In genomic region chr17:4189280-4189679, GRCh38 we compare ENCODE assay signal across 22 cellular contexts. TPM values are rescaled to one million over a fixed set of nuclear protein-coding genes. Genes with fewer than 3 reads are reported as not detected.
DNase-seq lines count a peak whose midpoint lies in the region; ATAC-seq, FAIRE-seq and TF ChIP-seq lines count a peak whose summit lies in the region.
"Had no signal": no experiment of that assay in that cellular context is flagged by ENCODE, and none has a peak within 500 bp of the region (broad histone marks: within the 10 kb centered on the region; RNA-seq: fewer than 3 reads in every experiment).

No MANE protein-coding gene starts in this region.

- peaks cover 6% of the 10 kb centered on the region for H3K4me1 ChIP-seq in CD8-positive, alpha-beta T cell (ENCODE audit: insufficient read depth, low read length)
- H3K4me1 ChIP-seq: Caco-2, neural progenitor cell, psoas muscle had no signal

- peaks cover 6% of the 10 kb centered on the region for H3K4me1 Mint-ChIP-seq in CD8-positive, alpha-beta T cell (ENCODE audit: low read depth)
- H3K4me1 Mint-ChIP-seq in T-cell, result peaks cover 6 to 12% (median 9%) of the 10 kb centered on the region in 3 donors
- H3K4me1 Mint-ChIP-seq: neural progenitor cell had no signal

- POLR2A ChIA-PET in CD8-positive, alpha-beta T cell (lab: Charles Lee), result no interaction called here
- POLR2A ChIA-PET in T-cell (lab: Charles Lee), result no interaction called here

- ATAC-seq in CD8-positive, alpha-beta T cell, result no peak
- ATAC-seq in T-cell (replicated peaks in 1 of 4), result peak in 2 of 4 experiments; percentile 54 to 68
- no peak for ATAC-seq in GM19467 (IDR thresholded peaks at IDR 0.05; ENCODE audit: unreplicated experiment)
- ATAC-seq: foreskin keratinocyte, psoas muscle had no signal

- no peaks in the 10 kb centered on the region for H3K27me3 Mint-ChIP-seq in CD8-positive, alpha-beta T cell (ENCODE audit: low read depth)
- H3K27me3 Mint-ChIP-seq in T-cell, result no peaks in the 10 kb centered on the region
- H3K27me3 Mint-ChIP-seq: activated naive CD8-positive, alpha-beta T cell treated with anti-CD3 and anti-CD28 coated beads, Interleukin-2, amount 10 ng/mL, durations not matched to agents 7 days and 5 days had no signal

- peaks cover 19% of the 10 kb centered on the region for H3K36me3 ChIP-seq in CD8-positive, alpha-beta T cell (ENCODE audit: insufficient read depth, low read length)
- H3K36me3 ChIP-seq: neural progenitor cell had no signal

- peaks cover 66% of the 10 kb centered on the region for H3K36me3 Mint-ChIP-seq in CD8-positive, alpha-beta T cell
- H3K36me3 Mint-ChIP-seq in T-cell, result peaks cover 35% of the 10 kb centered on the region

- no peak overlapping the region for H3K4me3 Mint-ChIP-seq in CD8-positive, alpha-beta T cell
- no peak overlapping the region for H3K4me3 Mint-ChIP-seq in T-cell
- H3K4me3 Mint-ChIP-seq: activated naive CD8-positive, alpha-beta T cell treated with anti-CD3 and anti-CD28 coated beads, Interleukin-2, amount 10 ng/mL, durations not matched to agents 7 days and 5 days; neural progenitor cell had no signal

- intact Hi-C loops in CD8-positive, alpha-beta T cell (cut with DNase I, micrococcal nuclease), result no loop called here

- no peak for FAIRE-seq in GM19239 (lab: Jason Lieb, UNC)
- FAIRE-seq: small intestine had no signal

- H3K4me3 ChIP-seq in CD8-positive, alpha-beta T cell (ENCODE audit: low read depth, low read length), result no peak overlapping the region
- H3K4me3 ChIP-seq: GM23248, neural progenitor cell, psoas muscle had no signal

- CTCF ChIA-PET in CD8-positive, alpha-beta T cell (lab: Charles Lee), result no interaction called here
- CTCF ChIA-PET in T-cell (lab: Charles Lee), result interaction anchor here in 1 of 2 donors (1.8 kb wide), 1 partner anchor 11 kb away, joined by 8 read pairs; no protein-coding TSS in a partner anchor

- H3K9me3 Mint-ChIP-seq in CD8-positive, alpha-beta T cell, result no peaks in the 10 kb centered on the region
- no peaks in the 10 kb centered on the region for H3K9me3 Mint-ChIP-seq in T-cell
- H3K9me3 Mint-ChIP-seq: activated naive CD8-positive, alpha-beta T cell treated with anti-CD3 and anti-CD28 coated beads, Interleukin-2, amount 10 ng/mL, durations not matched to agents 7 days and 5 days; neural progenitor cell had no signal

- DNase-seq in CD8-positive, alpha-beta T cell, result no peak
- DNase-seq in T-cell (peak in 8 of 34 experiments; percentile 4 to 35 (median 8)), dermis blood vessel endothelial cell (peak; percentile 91), pulmonary artery endothelial cell (ENCODE audit: low read depth, low spot score) (peak; percentile 72), HuH-7 (ENCODE audit: low spot score) (no peak), GM19239 (ENCODE audit: insufficient read length, low spot score) (no peak)
- DNase-seq: activated CD8-positive, alpha-beta memory T cell treated with anti-CD3 and anti-CD28 coated beads, Interleukin-2, amount 50 U/mL, for 4 hours; activated naive CD8-positive, alpha-beta T cell treated with anti-CD3 and anti-CD28 coated beads, Interleukin-2, amount 10 ng/mL, durations not matched to agents 7 days and 5 days; brain microvascular endothelial cell; Caco-2; cortex of kidney; foreskin keratinocyte; GM23248; midbrain; NCI-H1092 treated with DMSO at 0.1 percent for 48 hours; NCI-H2081 treated with DMSO at 0.1 percent for 48 hours; psoas muscle; small intestine; stimulated activated CD4-positive, alpha-beta T cell treated with anti-CD3 and anti-CD28 coated beads, Interleukin-4, amount 100 ng/mL, for 4 hours; T-helper 9 cell had no signal

- H3K27me3 ChIP-seq in CD8-positive, alpha-beta T cell (ENCODE audit: insufficient read depth, low read length), result no peaks in the 10 kb centered on the region
- H3K27me3 ChIP-seq: brain microvascular endothelial cell, foreskin keratinocyte, neural progenitor cell had no signal

- H3K9me3 ChIP-seq in CD8-positive, alpha-beta T cell (ENCODE audit: low read length), result no peaks in the 10 kb centered on the region
- H3K9me3 ChIP-seq: Caco-2, psoas muscle had no signal

- no peak for TF ChIP-seq CTCF in CD8-positive, alpha-beta T cell (IDR thresholded peaks at IDR 0.05)

- peak overlapping the region; percentile 81 for H3K27ac Mint-ChIP-seq in CD8-positive, alpha-beta T cell
- peak overlapping the region; percentile 36 to 85 for H3K27ac Mint-ChIP-seq in T-cell
- H3K27ac Mint-ChIP-seq: activated naive CD8-positive, alpha-beta T cell treated with anti-CD3 and anti-CD28 coated beads, Interleukin-2, amount 10 ng/mL, durations not matched to agents 7 days and 5 days; neural progenitor cell had no signal

- peak overlapping the region; percentile 2 for H3K27ac ChIP-seq in CD8-positive, alpha-beta T cell (ENCODE audit: low read depth, low read length)
- H3K27ac ChIP-seq: brain microvascular endothelial cell, foreskin keratinocyte, GM23248, neural progenitor cell, psoas muscle had no signal

RNA-seq across cellular contexts. Expression of gene CYB5D2, which starts 46.3 kb away (rescaled TPM):
- total RNA-seq in CD8-positive, alpha-beta T cell, result 1 to 10 TPM; 2.4 to 4.7 TPM
- total RNA-seq in T-cell (10 to 100 TPM in 3 of 5 donors, 1 to 10 TPM in 2; 6.8 to 16.3 (median 10.1) TPM), dermis blood vessel endothelial cell (41.7 and 51.7 TPM in 2 replicates), pulmonary artery endothelial cell (16.4 and 43.4 TPM in 2 replicates)

RNA-seq across cellular contexts. Expression of gene ZZEF1, which starts 46.5 kb away (rescaled TPM):
- total RNA-seq in CD8-positive, alpha-beta T cell, result 10 to 100 TPM; 74.9 to 81.1 TPM
- total RNA-seq in T-cell (100 to 1,000 TPM in 1 of 5 donors, 10 to 100 TPM in 4; 84.4 to 107 (median 89.6) TPM), dermis blood vessel endothelial cell (43.9 and 59.2 TPM in 2 replicates), pulmonary artery endothelial cell (31.8 and 47.1 TPM in 2 replicates)

Comparison
In these comparisons a context has a peak if more than half of its experiments do, and no peak if none do; other contexts are left out.
1. DNase-seq: peak in dermis blood vessel endothelial cell (single experiment) and pulmonary artery endothelial cell (single experiment); none in CD8-positive, alpha-beta T cell (0 of 7), HuH-7 (single experiment) and GM19239 (single experiment).